Comparison of ENCODE assay signal across 19 cellular contexts in genomic region chr17:16814439-16814838, GRCh38.
"Had no signal": no experiment of that assay in that cellular context is flagged by ENCODE, and none has a peak within 500 bp of the region (broad histone marks: within the 10 kb centered on the region; RNA-seq: fewer than 3 reads in every experiment).

No MANE protein-coding gene starts in this region.

- H3K4me1 ChIP-seq: ascending aorta, thyroid gland had no signal

- H3K4me3 ChIP-seq: ascending aorta, coronary artery, esophagus squamous epithelium, lung, thyroid gland had no signal

- DNase-seq: activated CD4-positive, alpha-beta T cell treated with anti-CD3 and anti-CD28 coated beads for 1 hour; activated CD8-positive, alpha-beta memory T cell treated with anti-CD3 and anti-CD28 coated beads for 24 hours; activated CD8-positive, alpha-beta memory T cell treated with anti-CD3 and anti-CD28 coated beads, Interleukin-2, amount 50 U/mL, for 48 hours; activated effector memory CD4-positive, alpha-beta T cell treated with Interleukin-2 at 50 U/mL for 16 hours; activated naive CD4-positive, alpha-beta T cell treated with anti-CD3 and anti-CD28 coated beads, Interleukin-2, amount 50 U/mL, for 16 hours; activated T-cell treated with anti-CD3 and anti-CD28 coated beads, Interleukin-2, amount 50 U/mL, for 48 hours; effector memory CD4-positive, alpha-beta T cell; esophagus squamous epithelium; left colon; nucleus accumbens; retina; stimulated activated CD4-positive, alpha-beta T cell treated with anti-CD3 and anti-CD28 coated beads, Interleukin-2, amount 100 ng/mL, for 24 hours; stimulated activated naive CD4-positive, alpha-beta T cell treated with Interleukin-2 at 50 U/mL for 16 hours; T-helper 2 cell; thyroid gland had no signal

- H3K27me3 ChIP-seq: ascending aorta, thyroid gland had no signal

- ATAC-seq: left colon had no signal

- H3K36me3 ChIP-seq: ascending aorta, esophagus squamous epithelium, thyroid gland had no signal

- H3K27ac ChIP-seq: ascending aorta, coronary artery, esophagus squamous epithelium, thyroid gland, VCaP had no signal

- H3K9me3 ChIP-seq: ascending aorta, esophagus squamous epithelium, thyroid gland had no signal
